2 cellular contexts compared by ENCODE assay signal in genomic region chr11:47242596-47243192, GRCh38.
TF ChIP-seq lines count a peak whose summit lies in the region.

No MANE protein-coding gene starts in this region.

TF ChIP-seq in SK-N-SH, 30 proteins besides CTCF, POLR2A, EP300 and RAD21 (continued from another document):
- TF ChIP-seq USF1 (IDR thresholded peaks at IDR 0.05; ENCODE audit: borderline replicate concordance, low read depth): no peak

TF ChIP-seq in SK-N-SH treated with all-trans-retinoic acid at 6 μM for 48 hours, 23 proteins besides CTCF, POLR2A, EP300 and RAD21:
- TF ChIP-seq TSHZ2 (CRISPR knock-in tag; IDR thresholded peaks at IDR 0.05): no peak
- no peak for TF ChIP-seq GLIS3 (CRISPR knock-in tag; IDR thresholded peaks at IDR 0.05)
- no peak for TF ChIP-seq ESRRG (CRISPR knock-in tag; IDR thresholded peaks at IDR 0.05)
- no peak for TF ChIP-seq TCF4 (CRISPR knock-in tag; IDR thresholded peaks at IDR 0.05; ENCODE audit: borderline replicate concordance)
- no peak for TF ChIP-seq CREB5 (CRISPR knock-in tag; IDR thresholded peaks at IDR 0.05; ENCODE audit: low read depth)
- no peak for TF ChIP-seq BACH2 (CRISPR knock-in tag; IDR thresholded peaks at IDR 0.05; ENCODE audit: borderline replicate concordance)
